ENCODE assay signal across 9 cellular contexts in the genomic region with DNA sequence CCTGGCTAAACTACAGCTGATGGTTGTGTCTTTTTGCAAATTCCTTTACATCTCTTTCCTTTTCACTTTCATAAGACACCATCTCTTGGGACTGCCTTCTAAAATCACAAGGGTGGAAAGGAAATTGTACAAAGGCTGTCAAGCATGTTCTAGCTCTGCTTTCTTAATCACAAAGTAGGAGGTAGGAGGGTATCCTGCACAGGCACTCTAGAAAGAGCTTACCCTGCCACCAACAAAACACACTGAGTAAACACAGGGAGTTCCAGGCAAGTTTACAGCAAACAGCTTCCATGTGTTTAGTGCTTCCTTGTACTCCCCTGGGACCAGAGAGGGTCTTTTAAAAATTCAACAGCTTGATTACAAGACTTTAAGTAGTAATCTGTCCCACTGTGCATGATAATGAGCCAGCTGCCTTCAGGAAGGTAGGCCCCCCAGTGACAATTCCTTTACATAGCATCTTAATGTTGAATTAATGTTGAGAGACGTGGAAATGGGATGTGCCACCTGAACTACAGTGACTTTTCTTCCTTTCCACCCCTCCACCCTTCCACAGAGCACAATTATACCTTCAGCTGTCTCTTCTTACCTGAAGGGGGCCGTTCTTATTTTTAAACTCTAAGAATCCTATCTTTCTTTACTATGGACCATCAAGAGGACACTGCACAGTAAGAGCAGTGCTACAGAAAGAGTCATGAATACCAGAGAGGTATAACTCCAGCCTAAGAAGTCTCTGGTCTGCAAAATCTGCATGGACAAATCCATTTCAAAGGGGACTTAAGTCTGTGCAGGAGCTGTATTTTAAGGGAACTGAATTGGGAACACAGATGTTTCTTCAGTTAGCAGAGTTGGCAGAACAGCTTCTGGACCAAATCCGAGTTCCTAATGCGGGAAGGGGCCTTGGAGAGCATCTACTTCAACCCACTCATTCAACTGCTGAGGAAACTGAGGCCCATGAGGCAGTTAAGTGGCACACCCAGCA. TPM values are rescaled to one million over a fixed set of nuclear protein-coding genes. Genes with fewer than 3 reads are reported as not detected.
DNase-seq lines count a peak whose midpoint lies in the region; ATAC-seq, FAIRE-seq and TF ChIP-seq lines count a peak whose summit lies in the region.
"Had no signal": no experiment of that assay in that cellular context is flagged by ENCODE, and none has a peak within 500 bp of the region (broad histone marks: within the 10 kb centered on the region; RNA-seq: fewer than 3 reads in every experiment).

No MANE protein-coding gene starts in this region.

- no peaks in the 10 kb centered on the region for H3K9me3 Mint-ChIP-seq in IgD-negative memory B cell

- peak overlapping the region; percentile 82 to 98 (median 96) for H3K4me3 Mint-ChIP-seq in IgD-negative memory B cell

- in situ Hi-C loops in T47D (cut with HindIII; ENCODE audit: low pct_unique_long_range_greater_than_20kb, low sequenced_read_pairs) (no loop called here), HepG2 (cut with HindIII; ENCODE audit: extremely low pct_ligation_motif_present, low pct_unique_long_range_greater_than_20kb) (loop anchor here (25.0 kb wide), 1 partner anchor 715 kb away; no protein-coding TSS in a partner anchor), transverse colon (cut with MboI; ENCODE audit: low pct_ligation_motif_present in 1 of 4, low pct_unique_long_range_greater_than_20kb in 1 of 4, low sequenced_read_pairs in 3 of 4) (loop anchor here in 3 of 4 donors (25.0 kb wide), 4 partner anchors 165 to 1440 kb away; no protein-coding TSS in a partner anchor)

- peaks cover 13% of the 10 kb centered on the region for H4K20me1 ChIP-seq in HepG2 (ENCODE audit: insufficient read depth, low read length)

- H3K27me3 Mint-ChIP-seq in IgD-negative memory B cell: peaks cover 5% of the 10 kb centered on the region

- peak overlapping the region; percentile 96 for H3K27ac ChIP-seq in HepG2 (ENCODE audit: extremely low read length, insufficient read depth, low read length)
- H3K27ac ChIP-seq in transverse colon: peak overlapping the region; percentile 91 to 98 (median 95)
- H3K27ac ChIP-seq: HL-60 had no signal

- H3K79me2 ChIP-seq in HepG2 (ENCODE audit: insufficient read depth, low read length): peaks cover 79% of the 10 kb centered on the region

- ATAC-seq in HepG2: peak; percentile 21
- no peak for ATAC-seq in HG02763 (IDR thresholded peaks at IDR 0.05; ENCODE audit: unreplicated experiment)

- H2AFZ ChIP-seq in HepG2 (ENCODE audit: low read length): no peak overlapping the region

- H3K4me1 ChIP-seq in HepG2 (ENCODE audit: insufficient read depth, low read length) (peaks cover 67% of the 10 kb centered on the region), transverse colon (peaks cover 4 to 47% (median 27%) of the 10 kb centered on the region in 4 donors)

- FAIRE-seq in HepG2 (lab: Jason Lieb, UNC): no peak

- TF ChIP-seq POLR2A in HepG2 (IDR thresholded peaks at IDR 0.05; ENCODE audit: insufficient read depth in 1 of 2, low read depth in 2 of 2, low read length in 2 of 2) (no peak), transverse colon (IDR thresholded peaks at IDR 0.05) (no peak)

- H3K36me3 ChIP-seq in HepG2 (replicated peaks in 1 of 2; ENCODE audit: control insufficient read depth in 1 of 2, insufficient read depth in 2 of 2, low read length in 2 of 2): peaks cover 0 to 1% of the 10 kb centered on the region in 2 experiments; a peak in 1 of 5 replicates
- no peaks in the 10 kb centered on the region for H3K36me3 ChIP-seq in transverse colon

- H3K9me3 ChIP-seq in HepG2 (ENCODE audit: low read length) (no peaks in the 10 kb centered on the region), transverse colon (no peaks in the 10 kb centered on the region)

- H3K4me3 ChIP-seq in HepG2 (replicated peaks in 1 of 3; ENCODE audit: insufficient read depth in 1 of 3, low read depth in 2 of 3, low read length in 3 of 3): peak overlapping the region; percentile 84 to 98 (median 87)
- peak overlapping the region; percentile 59 to 98 (median 89) for H3K4me3 ChIP-seq in transverse colon

- peak overlapping the region; percentile 83 for H3K4me2 ChIP-seq in HepG2 (ENCODE audit: low read depth, low read length)

- POLR2A ChIA-PET in HepG2 (lab: Yijun Ruan, JAX): interaction anchor here (0.6 to 7.4 kb wide), 26 partner anchors 8 to 650 kb away, joined by 3 to 64 read pairs (median 4); no protein-coding TSS in a partner anchor

- H3K36me3 Mint-ChIP-seq in IgD-negative memory B cell: no peaks in the 10 kb centered on the region

- H3K4me1 Mint-ChIP-seq in IgD-negative memory B cell: peaks cover 32 to 49% (median 40%) of the 10 kb centered on the region in 3 donors

- WGBS in HepG2 (ENCODE audit: low lambda C conversion rate): 0% methylated on average over 4 of the region's 4 CpGs
- WGBS in transverse colon (ENCODE audit: low coverage in 1 of 2), 2 donors: 19% methylated on average over 3 to 4 of the region's 4 CpGs

- peak overlapping the region in 1 of 3 donors; percentile 15 for H3K27ac Mint-ChIP-seq in IgD-negative memory B cell

- peak; percentile 40 for TF ChIP-seq RAD21 in HepG2 (CRISPR knock-in tag; IDR thresholded peaks at IDR 0.05)

- peak; percentile 24 for DNase-seq in CD1c-positive myeloid dendritic cell (ENCODE audit: extremely low spot score)
- DNase-seq in T47D (ENCODE audit: low read depth in 1 of 2, low spot score in 1 of 2): peak; percentile 42 to 50
- DNase-seq in HepG2 (ENCODE audit: low spot score): peak; percentile 44
- DNase-seq in transverse colon: no peak
- no peak for DNase-seq in NCI-H187 treated with DMSO at 0.1 percent for 48 hours (lab: John Stamatoyannopoulos, UW)
- no peak for DNase-seq in activated CD4-positive, alpha-beta T cell treated with anti-CD3 and anti-CD28 coated beads for 4 hours

- TF ChIP-seq EP300 in HepG2 (IDR thresholded peaks at IDR 0.05; ENCODE audit: low read depth in 2 of 2, low read length in 2 of 2): no peak
- TF ChIP-seq EP300 in HepG2 (CRISPR knock-in tag; IDR thresholded peaks at IDR 0.05; ENCODE audit: borderline replicate concordance): no peak
- TF ChIP-seq EP300 in transverse colon (IDR thresholded peaks at IDR 0.05; ENCODE audit: low read depth): no peak

- CTCF ChIA-PET in HepG2 (lab: Yijun Ruan, JAX; ENCODE audit: low intra/inter-chr PET ratio, low total read pairs): no interaction called here

- H3K9ac ChIP-seq in HepG2 (ENCODE audit: insufficient read depth, low read depth, low read length): peak overlapping the region; percentile 98

- intact Hi-C loops in HepG2 (cut with micrococcal nuclease; ENCODE audit: unreplicated experiment): loop anchor here (1.0 to 2.0 kb wide), 2 partner anchors 40 to 69 kb away; no protein-coding TSS in a partner anchor
- intact Hi-C loops in transverse colon (cut with DNase I; ENCODE audit: low total_unique reads): loop anchor here (10.0 kb wide), 1 partner anchor 392 kb away; no protein-coding TSS in a partner anchor

- TF ChIP-seq CTCF in HepG2 (CRISPR knock-in tag; IDR thresholded peaks at IDR 0.05) (peak; percentile 75), transverse colon (IDR thresholded peaks at IDR 0.05) (peak; percentile 17 to 39 (median 34))

- H3K27me3 ChIP-seq in HepG2 (ENCODE audit: control insufficient read depth in 1 of 2, insufficient read depth in 2 of 2, low read length in 2 of 2): no peaks in the 10 kb centered on the region; a peak in 1 of 5 replicates
- no peaks in the 10 kb centered on the region for H3K27me3 ChIP-seq in transverse colon

- BruUV-seq in HepG2 (replicated peaks; lab: Mats Ljungman, UMichigan): no TSS peak

TF ChIP-seq in HepG2, 621 proteins besides CTCF, POLR2A, EP300 and RAD21 (continues in another document):
- TF ChIP-seq, protein P1, sequence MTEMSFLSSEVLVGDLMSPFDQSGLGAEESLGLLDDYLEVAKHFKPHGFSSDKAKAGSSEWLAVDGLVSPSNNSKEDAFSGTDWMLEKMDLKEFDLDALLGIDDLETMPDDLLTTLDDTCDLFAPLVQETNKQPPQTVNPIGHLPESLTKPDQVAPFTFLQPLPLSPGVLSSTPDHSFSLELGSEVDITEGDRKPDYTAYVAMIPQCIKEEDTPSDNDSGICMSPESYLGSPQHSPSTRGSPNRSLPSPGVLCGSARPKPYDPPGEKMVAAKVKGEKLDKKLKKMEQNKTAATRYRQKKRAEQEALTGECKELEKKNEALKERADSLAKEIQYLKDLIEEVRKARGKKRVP (CRISPR knock-in tag; IDR thresholded peaks at IDR 0.05): no peak
- TF ChIP-seq SMC3 (IDR thresholded peaks at IDR 0.05; ENCODE audit: low read length): 0 out of 2 replicates have a peak, but pooled peaks have one; percentile 15

RNA-seq across cellular contexts. Expression of a gene that starts 2.2 kb away (rescaled TPM):
- polyA plus RNA-seq in IgD-negative memory B cell (2.0 TPM), HepG2 (2011; rRNA removed) (49.7 and 51.9 TPM in 2 replicates)
- total RNA-seq in HepG2 (2016; rRNA removed; fragmentation: Illumina TruSeq; extraction: Trizol) (33.9 and 65.8 TPM in 2 replicates), transverse colon (10 to 100 TPM; 51.2 to 75.1 (median 63.3) TPM)
- total RNA-seq in HepG2 (2016; cell fraction: cytosol; rRNA removed; fragmentation: Illumina TruSeq; extraction: Trizol; ENCODE audit: low read depth): 11.3 and 11.6 TPM in 2 replicates
- 31.0 and 63.5 TPM in 2 replicates for total RNA-seq in HepG2 (2016; cell fraction: insoluble cytoplasmic fraction; rRNA removed; fragmentation: Illumina TruSeq; extraction: Trizol)
- total RNA-seq in HepG2 (2016; cell fraction: membrane; rRNA removed; fragmentation: Illumina TruSeq; extraction: Trizol): 28.3 and 30.5 TPM in 2 replicates
- 60.5 and 75.3 TPM in 2 replicates for total RNA-seq in HepG2 (2016; cell fraction: nucleus; rRNA removed; fragmentation: Illumina TruSeq; extraction: Trizol)
- polyA plus RNA-seq in HepG2 (2011; cell fraction: cytosol; rRNA removed): 41.9 and 47.3 TPM in 2 replicates
- polyA plus RNA-seq in HepG2 (2011; cell fraction: nucleus; rRNA removed): 23.6 and 24.9 TPM in 2 replicates
- 37.9 and 46.4 TPM in 2 replicates for polyA plus RNA-seq in HepG2 (2012)
- 5.0 and 5.5 TPM in 2 replicates for polyA plus RNA-seq in HepG2 (2016; cell fraction: cytosol; fragmentation: Illumina TruSeq; extraction: Trizol; ENCODE audit: low read depth)
- 27.4 and 30.1 TPM in 2 replicates for polyA plus RNA-seq in HepG2 (2016; cell fraction: insoluble cytoplasmic fraction; fragmentation: Illumina TruSeq; extraction: Trizol; ENCODE audit: low read depth)
- 11.7 and 13.1 TPM in 2 replicates for polyA plus RNA-seq in HepG2 (2016; cell fraction: membrane; fragmentation: Illumina TruSeq; extraction: Trizol; ENCODE audit: low read depth)
- polyA plus RNA-seq in HepG2 (2016; cell fraction: nucleus; fragmentation: Illumina TruSeq; extraction: Trizol; ENCODE audit: insufficient read depth, low read depth): 72.9 and 73.9 TPM in 2 replicates
- polyA minus RNA-seq in HepG2 (2011; rRNA and poly(A)+ RNA removed; ENCODE audit: low replicate concordance): 9.4 and 102 TPM in 2 replicates
- 29.6 and 33.5 TPM in 2 replicates for polyA minus RNA-seq in HepG2 (2011; cell fraction: cytosol; rRNA and poly(A)+ RNA removed)
- polyA minus RNA-seq in HepG2 (2011; cell fraction: nucleus; rRNA and poly(A)+ RNA removed): 47.0 and 48.1 TPM in 2 replicates

Comparison
In these comparisons a context has a peak if more than half of its experiments do, and no peak if none do; other contexts are left out.
1. DNase-seq: peak in CD1c-positive myeloid dendritic cell (single experiment), T47D (2 of 2) and HepG2 (single experiment); none in transverse colon (single experiment), NCI-H187 treated with DMSO at 0.1 percent for 48 hours (single experiment) and activated CD4-positive, alpha-beta T cell treated with anti-CD3 and anti-CD28 coated beads for 4 hours (0 of 2).